8 cellular contexts compared by ENCODE assay signal in the genomic region with DNA sequence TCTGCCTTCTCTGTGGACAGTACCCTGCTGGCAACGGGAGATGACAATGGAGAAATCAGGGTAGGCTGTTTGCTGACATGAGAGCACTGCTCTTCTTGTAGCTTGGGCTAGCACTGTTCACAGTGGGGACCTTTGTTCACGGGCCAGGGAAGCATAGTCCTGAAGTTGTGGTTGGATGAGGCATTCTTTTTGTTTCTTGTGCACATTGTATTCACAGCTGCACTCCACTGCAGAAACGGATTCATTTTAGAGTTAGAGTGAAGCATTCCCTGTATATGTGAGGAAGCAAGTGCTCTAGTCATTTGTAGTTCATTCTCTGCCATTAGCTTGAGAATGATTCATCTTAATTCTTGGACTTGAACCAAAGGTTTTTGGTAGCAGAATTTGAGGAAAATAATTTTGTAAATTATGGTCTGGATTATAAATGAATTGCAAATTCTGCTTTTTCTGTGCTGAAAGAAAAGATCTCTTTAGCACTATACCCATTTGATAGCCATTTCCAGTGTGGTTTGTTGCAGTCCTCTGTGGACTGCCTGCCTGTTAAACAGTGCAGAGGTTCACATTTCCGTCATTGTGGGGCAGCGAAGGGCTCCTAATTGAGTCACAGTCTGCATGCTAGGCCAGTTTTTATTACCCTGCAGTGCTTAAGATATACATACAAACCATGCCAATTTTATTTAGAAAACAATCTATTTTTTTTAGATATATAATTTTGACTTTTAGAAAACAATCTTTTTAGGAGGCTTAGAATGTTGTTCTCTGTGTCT.
DNase-seq lines count a peak whose midpoint lies in the region; ATAC-seq and TF ChIP-seq lines count a peak whose summit lies in the region.

No MANE protein-coding gene starts in this region.

- H3K4me3 ChIP-seq in SK-N-SH (ENCODE audit: low read depth in 2 of 2, low read length in 1 of 2) = no peak overlapping the region; a peak in 1 of 4 replicates
- H3K4me3 ChIP-seq in suprapubic skin = no peak overlapping the region

- no peak overlapping the region for H3K9ac ChIP-seq in SK-N-SH

- TF ChIP-seq CTCF in SK-N-SH (IDR thresholded peaks at IDR 0.05) (peak; percentile 60), suprapubic skin (IDR thresholded peaks at IDR 0.05) (peak in 1 of 2 donors; percentile 18)

- WGBS in SK-N-SH (ENCODE audit: low lambda C conversion rate) = 55% methylated on average over 5 of the region's 5 CpGs
- 61% methylated on average over 5 of the region's 5 CpGs for WGBS in suprapubic skin

- TF ChIP-seq POLR2A in suprapubic skin (IDR thresholded peaks at IDR 0.05) = no peak

- H2AFZ ChIP-seq in SK-N-SH (ENCODE audit: low read depth) = no peak overlapping the region

- peaks cover 15% of the 10 kb centered on the region for H3F3A ChIP-seq in SK-N-SH (replicated peaks; ENCODE audit: insufficient read depth)

- H3K9me2 ChIP-seq in SK-N-SH = no peaks in the 10 kb centered on the region

- DNase-seq in activated effector memory CD4-positive, alpha-beta T cell treated with anti-CD3 and anti-CD28 coated beads, Interleukin-2, amount 50 U/mL, for 16 hours = peak; percentile 74
- DNase-seq in activated effector memory CD4-positive, alpha-beta T cell treated with Interleukin-2 at 50 U/mL for 16 hours = no peak
- DNase-seq in SK-N-SH (peak; percentile 46), dermis blood vessel endothelial cell (peak; percentile 77), midbrain (lab: John Stamatoyannopoulos, UW) (peak; percentile 82), suprapubic skin (ENCODE audit: low spot score in 2 of 2) (no peak)

- TF ChIP-seq EP300 in Ishikawa (IDR thresholded peaks at IDR 0.05; ENCODE audit: borderline replicate concordance) (no peak), SK-N-SH (IDR thresholded peaks at IDR 0.05; ENCODE audit: borderline replicate concordance in 1 of 2, low read depth in 1 of 2, low read length in 1 of 2) (no peak), suprapubic skin (IDR thresholded peaks at IDR 0.05) (no peak)

- peaks cover 0 to 17% of the 10 kb centered on the region in 2 experiments; a peak in 2 of 4 replicates for H3K4me1 ChIP-seq in SK-N-SH (ENCODE audit: control insufficient read depth in 1 of 2, insufficient read depth in 2 of 2, low read depth in 1 of 2, low read length in 1 of 2)
- H3K4me1 ChIP-seq in suprapubic skin = no peaks in the 10 kb centered on the region

- ATAC-seq in GM21825 (IDR thresholded peaks at IDR 0.05; ENCODE audit: unreplicated experiment) = peak; percentile 82

- H3K27ac ChIP-seq in SK-N-SH (ENCODE audit: low read depth in 2 of 2, low read length in 1 of 2) (peak overlapping the region in 1 of 2 experiments; percentile 44; a peak in 2 of 4 replicates), suprapubic skin (no peak overlapping the region)

- POLR2A ChIA-PET in SK-N-SH (lab: Yijun Ruan, JAX) = no interaction called here

- CTCF ChIA-PET in SK-N-SH (lab: Yijun Ruan, JAX) = interaction anchor here (1.0 to 2.9 kb wide), 5 partner anchors 11 to 273 kb away, joined by 4 to 15 read pairs (median 6); no protein-coding TSS in a partner anchor

- peaks cover 48 to 57% of the 10 kb centered on the region in 2 experiments for H3K36me3 ChIP-seq in SK-N-SH (replicated peaks in 1 of 2; ENCODE audit: control insufficient read depth in 1 of 2, insufficient read depth in 2 of 2, low read length in 1 of 2)
- H3K36me3 ChIP-seq in suprapubic skin = peaks cover 67% of the 10 kb centered on the region

- H3K79me2 ChIP-seq in SK-N-SH (ENCODE audit: insufficient read depth) = no peaks in the 10 kb centered on the region

- H3K27me3 ChIP-seq in SK-N-SH (ENCODE audit: insufficient read depth) (no peaks in the 10 kb centered on the region), suprapubic skin (no peaks in the 10 kb centered on the region)

- no peaks in the 10 kb centered on the region for H4K20me1 ChIP-seq in SK-N-SH (ENCODE audit: insufficient read depth)

- H3K9me3 ChIP-seq in SK-N-SH (no peaks in the 10 kb centered on the region), suprapubic skin (no peaks in the 10 kb centered on the region)

- 0 out of 2 replicates have a peak overlapping the region, but pooled peaks have one; percentile 7 for H3K4me2 ChIP-seq in SK-N-SH

- peak; percentile 81 for TF ChIP-seq RAD21 in Ishikawa (IDR thresholded peaks at IDR 0.05; ENCODE audit: low read depth)
- peak; percentile 70 for TF ChIP-seq RAD21 in SK-N-SH (IDR thresholded peaks at IDR 0.05; ENCODE audit: low read length)

TF ChIP-seq in Ishikawa, 13 proteins besides CTCF, POLR2A, EP300 and RAD21 (continues in another document):
- TF ChIP-seq MAX (IDR thresholded peaks at IDR 0.05) = no peak
- TF ChIP-seq USF1 (IDR thresholded peaks at IDR 0.05) = no peak
- no peak for TF ChIP-seq CREB1 (IDR thresholded peaks at IDR 0.05; ENCODE audit: low read depth)
- no peak for TF ChIP-seq CEBPB (IDR thresholded peaks at IDR 0.05)
- TF ChIP-seq TEAD4 (IDR thresholded peaks at IDR 0.05) = 0 out of 2 replicates have a peak, but pooled peaks have one; percentile 21

TF ChIP-seq in SK-N-SH, 30 proteins besides CTCF, POLR2A, EP300 and RAD21:
- no peak for TF ChIP-seq TAF1 (IDR thresholded peaks at IDR 0.05; ENCODE audit: borderline replicate concordance, low read depth, low read length)
- peak; percentile 36; the same call in 1 of the 2 replicates for TF ChIP-seq SMC3 (IDR thresholded peaks at IDR 0.05; ENCODE audit: low read depth, low read length)
- peak; percentile 8; the same call in 1 of the 2 replicates for TF ChIP-seq TCF12 (IDR thresholded peaks at IDR 0.05)
TF ChIP-seq in SK-N-SH: peak in this region for 2.

Comparison
In these comparisons a context has a peak if more than half of its experiments do, and no peak if none do; other contexts are left out.
1. DNase-seq: peak in activated effector memory CD4-positive, alpha-beta T cell treated with anti-CD3 and anti-CD28 coated beads, Interleukin-2, amount 50 U/mL, for 16 hours (single experiment), SK-N-SH (single experiment), dermis blood vessel endothelial cell (single experiment) and midbrain (single experiment); none in activated effector memory CD4-positive, alpha-beta T cell treated with Interleukin-2 at 50 U/mL for 16 hours (single experiment) and suprapubic skin (0 of 2).